Comparison of ENCODE assay signal across 8 cellular contexts in the genomic region with DNA sequence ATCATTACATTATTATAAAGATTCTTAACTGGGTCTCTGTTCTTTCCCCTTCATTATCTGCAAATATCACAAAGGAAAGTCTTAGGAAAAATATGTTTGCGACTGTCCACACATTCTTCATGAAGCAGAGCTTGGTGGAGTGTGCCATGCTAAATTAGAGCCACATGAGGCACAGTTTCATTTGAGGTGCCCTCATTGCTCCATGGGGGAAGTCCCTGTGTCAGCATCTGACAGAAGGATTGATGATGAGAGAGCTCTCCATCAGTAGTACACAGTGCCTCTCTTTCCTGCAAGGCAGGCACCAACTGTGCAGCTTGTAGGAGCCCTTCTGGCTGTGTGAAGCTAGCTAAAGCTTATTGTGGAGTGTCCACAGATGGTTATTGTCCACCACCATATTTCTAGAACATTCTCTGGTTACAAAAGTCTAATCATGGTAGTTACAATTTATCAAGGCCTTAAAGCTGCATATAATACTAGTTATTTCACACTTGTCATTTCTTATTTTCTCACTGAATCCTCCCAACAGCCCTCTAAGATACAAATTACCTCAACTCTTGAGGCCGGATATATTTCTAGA.
DNase-seq lines count a peak whose midpoint lies in the region; ATAC-seq and TF ChIP-seq lines count a peak whose summit lies in the region.

No MANE protein-coding gene starts in this region.

- no peak overlapping the region for H3K4me3 Mint-ChIP-seq in CD8-positive, alpha-beta T cell
- peak overlapping the region; percentile 61 for H3K4me3 Mint-ChIP-seq in activated T-helper 1 cell treated with anti-CD3 and anti-CD28 coated beads, Interleukin-12 subunit alpha, Interleukin-12 subunit beta, Interleukin-2, Interleukin-4 antibody, amounts not matched to agents 30 ng/mL and 10 ng/mL and 1 ng/mL, durations not matched to agents 14 hours and 24 hours and 36 hours

- no peak for TF ChIP-seq CTCF in CD8-positive, alpha-beta T cell (IDR thresholded peaks at IDR 0.05)
- peak in 2 of 11 experiments; percentile 11 to 16 for TF ChIP-seq CTCF in spleen (IDR thresholded peaks at IDR 0.05 in 8 of 11, conservative IDR thresholded peaks at IDR 0.05 in 3 of 11)
- no peak for TF ChIP-seq CTCF in smooth muscle cell (IDR thresholded peaks at IDR 0.05; ENCODE audit: borderline replicate concordance, insufficient read depth, poor library complexity, severe bottlenecking)

- H3K36me3 Mint-ChIP-seq in CD8-positive, alpha-beta T cell, result no peaks in the 10 kb centered on the region
- peaks cover 32% of the 10 kb centered on the region for H3K36me3 Mint-ChIP-seq in activated T-helper 1 cell treated with anti-CD3 and anti-CD28 coated beads, Interleukin-12 subunit alpha, Interleukin-12 subunit beta, Interleukin-2, Interleukin-4 antibody, amounts not matched to agents 30 ng/mL and 10 ng/mL and 1 ng/mL, durations not matched to agents 14 hours and 24 hours and 36 hours (ENCODE audit: low read depth)

- H4K20me1 ChIP-seq in smooth muscle cell (ENCODE audit: low read depth), result peaks cover 99% of the 10 kb centered on the region

- H3K27me3 ChIP-seq in CD8-positive, alpha-beta T cell (ENCODE audit: insufficient read depth, low read length), result no peaks in the 10 kb centered on the region
- H3K27me3 ChIP-seq in spleen (replicated peaks in 1 of 7) (no peaks in the 10 kb centered on the region), smooth muscle cell (ENCODE audit: low read depth) (no peaks in the 10 kb centered on the region)

- H3K4me2 ChIP-seq in smooth muscle cell, result no peak overlapping the region

- H3K27me3 Mint-ChIP-seq in CD8-positive, alpha-beta T cell (ENCODE audit: low read depth), result no peaks in the 10 kb centered on the region
- no peaks in the 10 kb centered on the region for H3K27me3 Mint-ChIP-seq in activated T-helper 1 cell treated with anti-CD3 and anti-CD28 coated beads, Interleukin-12 subunit alpha, Interleukin-12 subunit beta, Interleukin-2, Interleukin-4 antibody, amounts not matched to agents 30 ng/mL and 10 ng/mL and 1 ng/mL, durations not matched to agents 14 hours and 24 hours and 36 hours (ENCODE audit: insufficient read depth)

- H3K27ac ChIP-seq in CD8-positive, alpha-beta T cell (ENCODE audit: low read depth, low read length), result no peak overlapping the region
- H3K27ac ChIP-seq in spleen (peak overlapping the region; percentile 38 to 86 (median 75)), smooth muscle cell (ENCODE audit: low read depth) (no peak overlapping the region)

- TF ChIP-seq POLR2A in spleen (IDR thresholded peaks at IDR 0.05), result no peak

- H3F3A ChIP-seq in smooth muscle cell (ENCODE audit: low read depth), result peaks cover 8% of the 10 kb centered on the region

- H3K9ac ChIP-seq in smooth muscle cell (ENCODE audit: low read depth), result no peak overlapping the region

- intact Hi-C loops in CD8-positive, alpha-beta T cell (cut with DNase I, micrococcal nuclease), result no loop called here
- intact Hi-C loops in activated T-helper 1 cell treated with anti-CD3 and anti-CD28 coated beads, Interleukin-12 subunit alpha, Interleukin-12 subunit beta, Interleukin-2, Interleukin-4 antibody, amounts not matched to agents 30 ng/mL and 10 ng/mL and 1 ng/mL, durations not matched to agents 14 hours and 24 hours and 36 hours (cut with micrococcal nuclease), result loop anchor here (1.0 to 10.0 kb wide), 3 partner anchors 57 to 1039 kb away; no protein-coding TSS in a partner anchor
- intact Hi-C loops in spleen (cut with DNase I; ENCODE audit: low total_unique reads), result no loop called here
- intact Hi-C loops in sciatic nerve (cut with DNase I), result no loop called here

- DNase-seq in CD8-positive, alpha-beta T cell, result peak in 1 of 7 experiments; percentile 22
- no peak for DNase-seq in activated T-helper 1 cell treated with anti-CD3 and anti-CD28 coated beads, Interleukin-12 subunit alpha, Interleukin-12 subunit beta, Interleukin-2, Interleukin-4 antibody, amounts not matched to agents 30 ng/mL and 10 ng/mL and 1 ng/mL, durations not matched to agents 14 hours and 24 hours and 36 hours (ENCODE audit: low spot score)
- no peak for DNase-seq in spleen
- no peak for DNase-seq in smooth muscle cell (lab: John Stamatoyannopoulos, UW; ENCODE audit: unreplicated experiment)
- DNase-seq in NK-92 (lab: John Stamatoyannopoulos, UW; ENCODE audit: unreplicated experiment), result no peak
- no peak for DNase-seq in sciatic nerve (ENCODE audit: low spot score)

- H3K79me2 ChIP-seq in smooth muscle cell (ENCODE audit: low read depth), result peaks cover 96% of the 10 kb centered on the region

- H3K4me3 ChIP-seq in CD8-positive, alpha-beta T cell (ENCODE audit: low read depth, low read length), result no peak overlapping the region
- H3K4me3 ChIP-seq in spleen (peak overlapping the region in 1 of 8 donors; percentile 20), smooth muscle cell (no peak overlapping the region)

- no peaks in the 10 kb centered on the region for H3K36me3 ChIP-seq in CD8-positive, alpha-beta T cell (ENCODE audit: insufficient read depth, low read length)
- peaks cover 0 to 17% (median 0%) of the 10 kb centered on the region in 6 donors for H3K36me3 ChIP-seq in spleen
- H3K36me3 ChIP-seq in smooth muscle cell (ENCODE audit: low read depth), result peaks cover 3% of the 10 kb centered on the region

- H3K9me3 Mint-ChIP-seq in CD8-positive, alpha-beta T cell, result no peaks in the 10 kb centered on the region
- no peaks in the 10 kb centered on the region for H3K9me3 Mint-ChIP-seq in activated T-helper 1 cell treated with anti-CD3 and anti-CD28 coated beads, Interleukin-12 subunit alpha, Interleukin-12 subunit beta, Interleukin-2, Interleukin-4 antibody, amounts not matched to agents 30 ng/mL and 10 ng/mL and 1 ng/mL, durations not matched to agents 14 hours and 24 hours and 36 hours

- H3K9me3 ChIP-seq in CD8-positive, alpha-beta T cell (ENCODE audit: low read length), result no peaks in the 10 kb centered on the region
- H3K9me3 ChIP-seq in spleen (no peaks in the 10 kb centered on the region), smooth muscle cell (replicated peaks; ENCODE audit: low read depth) (no peaks in the 10 kb centered on the region)

- 44 to 50% (median 46%) methylated on average over 2 of the region's 2 CpGs for WGBS in spleen, 5 donors
- 96% methylated on average over 2 of the region's 2 CpGs for WGBS in smooth muscle cell (ENCODE audit: low lambda C conversion rate)

- H3K27ac Mint-ChIP-seq in CD8-positive, alpha-beta T cell, result peak overlapping the region; percentile 12
- H3K27ac Mint-ChIP-seq in activated T-helper 1 cell treated with anti-CD3 and anti-CD28 coated beads, Interleukin-12 subunit alpha, Interleukin-12 subunit beta, Interleukin-2, Interleukin-4 antibody, amounts not matched to agents 30 ng/mL and 10 ng/mL and 1 ng/mL, durations not matched to agents 14 hours and 24 hours and 36 hours, result peak overlapping the region; percentile 94

- H3K4me1 Mint-ChIP-seq in CD8-positive, alpha-beta T cell (ENCODE audit: low read depth), result peaks cover 29% of the 10 kb centered on the region
- peaks cover 84% of the 10 kb centered on the region for H3K4me1 Mint-ChIP-seq in activated T-helper 1 cell treated with anti-CD3 and anti-CD28 coated beads, Interleukin-12 subunit alpha, Interleukin-12 subunit beta, Interleukin-2, Interleukin-4 antibody, amounts not matched to agents 30 ng/mL and 10 ng/mL and 1 ng/mL, durations not matched to agents 14 hours and 24 hours and 36 hours (ENCODE audit: low read depth)

- no peak overlapping the region for H2AFZ ChIP-seq in smooth muscle cell (ENCODE audit: low read depth)

- POLR2A ChIA-PET in CD8-positive, alpha-beta T cell (lab: Charles Lee), result no interaction called here

- peak; percentile 76 for ATAC-seq in CD8-positive, alpha-beta T cell
- ATAC-seq in GM19395 (IDR thresholded peaks at IDR 0.05; ENCODE audit: unreplicated experiment) (peak; percentile 55), HG03354 (IDR thresholded peaks at IDR 0.05; ENCODE audit: poor library complexity, severe bottlenecking, unreplicated experiment) (peak; percentile 73), sciatic nerve (no peak)

- peaks cover 4% of the 10 kb centered on the region for H3K4me1 ChIP-seq in CD8-positive, alpha-beta T cell (ENCODE audit: insufficient read depth, low read length)
- H3K4me1 ChIP-seq in spleen, result peaks cover 48 to 92% (median 84%) of the 10 kb centered on the region in 6 donors
- no peaks in the 10 kb centered on the region for H3K4me1 ChIP-seq in smooth muscle cell (ENCODE audit: low read depth)

- CTCF ChIA-PET in CD8-positive, alpha-beta T cell (lab: Charles Lee), result interaction anchor here (1.0 kb wide), 1 partner anchor 39 kb away, joined by 3 read pairs; no protein-coding TSS in a partner anchor

Comparison
In these comparisons a context has a peak if more than half of its experiments do, and no peak if none do; other contexts are left out.
1. H3K27ac ChIP-seq: peak in spleen (8 of 8); none in CD8-positive, alpha-beta T cell (single experiment) and smooth muscle cell (single experiment).